In genomic region chr2:14621874-14622273, GRCh38 we compare ENCODE assay signal across 9 cellular contexts. TPM values are rescaled to one million over a fixed set of nuclear protein-coding genes. Genes with fewer than 3 reads are reported as not detected.
"Had no signal": no experiment of that assay in that cellular context is flagged by ENCODE, and none has a peak within 500 bp of the region (broad histone marks: within the 10 kb centered on the region; RNA-seq: fewer than 3 reads in every experiment).

No MANE protein-coding gene starts in this region.

- H3K27me3 Mint-ChIP-seq: IgD-negative memory B cell had no signal

- H3K4me3 Mint-ChIP-seq: HFFc6, IgD-negative memory B cell had no signal

- H3K27ac ChIP-seq: GM23248, HL-60 had no signal

- H3K9ac ChIP-seq: GM23248 had no signal

- H3K4me3 ChIP-seq: GM23248, HAP-1 had no signal

- ATAC-seq: HCT116, HepG2 had no signal

- H3K4me1 Mint-ChIP-seq: IgD-negative memory B cell had no signal

- H3K9me3 ChIP-seq: HAP-1 had no signal

- H3K27ac Mint-ChIP-seq: HFFc6, IgD-negative memory B cell had no signal

- H3K4me1 ChIP-seq: HAP-1 had no signal

- H3K36me3 Mint-ChIP-seq: IgD-negative memory B cell had no signal

- H3K36me3 ChIP-seq: HAP-1 had no signal

- DNase-seq: GM23248, GOT3, H7, HFFc6 had no signal

RNA-seq across cellular contexts. Expression of gene LRATD1, which starts 10.6 kb away (rescaled TPM):
- total RNA-seq: HepG2 had no signal
- polyA plus RNA-seq: IgD-negative memory B cell had no signal
